Comparison of ENCODE assay signal across 16 cellular contexts in the genomic region with DNA sequence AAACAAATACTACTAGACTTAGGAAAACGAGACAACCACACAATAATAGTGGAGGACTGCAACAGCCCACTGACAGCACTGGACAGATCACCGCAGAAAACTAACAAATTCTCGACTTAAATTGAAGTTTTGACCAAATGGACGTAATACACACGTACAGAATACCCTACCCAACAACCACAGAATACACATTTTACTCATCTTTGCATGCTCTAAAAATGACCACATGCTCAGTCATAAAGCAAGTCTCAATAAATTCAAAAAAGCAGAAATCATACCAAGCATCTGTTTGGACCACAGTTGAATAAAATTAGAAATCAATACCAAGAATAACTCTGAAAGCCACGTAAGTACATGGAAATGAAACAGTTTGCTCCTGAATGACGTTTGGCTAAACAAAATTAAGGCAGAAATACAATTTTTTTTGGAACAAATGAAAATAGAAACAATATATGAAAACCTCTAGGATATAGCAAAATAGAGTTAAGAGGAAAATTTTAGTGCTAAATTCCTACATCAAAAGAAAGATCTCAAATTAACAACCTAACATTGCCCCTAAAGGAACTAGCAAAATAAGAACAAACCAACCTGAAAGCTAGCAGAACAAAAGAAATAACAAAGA. TPM values are rescaled to one million over a fixed set of nuclear protein-coding genes. Genes with fewer than 3 reads are reported as not detected.
DNase-seq lines count a peak whose midpoint lies in the region; ATAC-seq, FAIRE-seq and TF ChIP-seq lines count a peak whose summit lies in the region.
"Had no signal": no experiment of that assay in that cellular context is flagged by ENCODE, and none has a peak within 500 bp of the region (broad histone marks: within the 10 kb centered on the region; RNA-seq: fewer than 3 reads in every experiment).

No MANE protein-coding gene starts in this region.

- intact Hi-C loops in pancreas (cut with DNase I) = no loop called here

- no peak for FAIRE-seq in pancreas (lab: Jason Lieb, UNC)

- POLR2A ChIA-PET in RWPE1 (lab: Yijun Ruan, JAX; ENCODE audit: low non-redundant PET) = no interaction called here

- no peaks in the 10 kb centered on the region for H3K36me3 ChIP-seq in pancreas

- WGBS in pancreas, 2 donors = 86 to 92% methylated on average over 7 of the region's 7 CpGs

- H3K4me1 ChIP-seq in pancreas = peaks cover 0 to 4% (median 0%) of the 10 kb centered on the region in 3 donors

- H3K27ac ChIP-seq in pancreas = no peak overlapping the region
- no peak overlapping the region for H3K27ac ChIP-seq in RWPE1
- H3K27ac ChIP-seq: BLaER1, KMS-11, WERI-Rb-1 had no signal

- H3K27ac Mint-ChIP-seq in endothelial cell (ENCODE audit: unreplicated experiment) = no peak overlapping the region
- H3K27ac Mint-ChIP-seq: brain had no signal

- no peak overlapping the region for H3K4me3 Mint-ChIP-seq in endothelial cell (ENCODE audit: unreplicated experiment)
- H3K4me3 Mint-ChIP-seq: brain had no signal

- CTCF ChIA-PET in RWPE1 (lab: Yijun Ruan, JAX) = no interaction called here

- peaks cover 9% of the 10 kb centered on the region for H3K36me3 Mint-ChIP-seq in endothelial cell (ENCODE audit: low read depth, unreplicated experiment)

- H3K4me3 ChIP-seq in pancreas (no peak overlapping the region), foreskin fibroblast (ENCODE audit: low read depth in 1 of 2, low read length in 2 of 2) (no peak overlapping the region)
- H3K4me3 ChIP-seq: BLaER1 had no signal

- DNase-seq in pancreas (no peak), endothelial cell (ENCODE audit: low spot score) (no peak), foreskin fibroblast (no peak), RWPE1 (ENCODE audit: low spot score) (no peak)
- DNase-seq: hypothalamus, mammary epithelial cell, NCI-H446 treated with DMSO at 0.1 percent for 48 hours, WERI-Rb-1 had no signal

- no peaks in the 10 kb centered on the region for H3K27me3 ChIP-seq in pancreas
- H3K27me3 ChIP-seq: BLaER1 had no signal

- H3K9me3 ChIP-seq in pancreas = no peaks in the 10 kb centered on the region
- H3K9me3 ChIP-seq: BLaER1 had no signal

- no peaks in the 10 kb centered on the region for H3K27me3 Mint-ChIP-seq in endothelial cell (ENCODE audit: unreplicated experiment)
- H3K27me3 Mint-ChIP-seq: brain had no signal

- ATAC-seq in GM18502 (IDR thresholded peaks at IDR 0.05; ENCODE audit: poor library complexity, unreplicated experiment) = peak; percentile 86
- ATAC-seq in GM19397 (IDR thresholded peaks at IDR 0.05; ENCODE audit: unreplicated experiment) = peak; percentile 83
- ATAC-seq in HG02870 (IDR thresholded peaks at IDR 0.05; ENCODE audit: unreplicated experiment) = peak; percentile 92
- ATAC-seq in HG03521 (IDR thresholded peaks at IDR 0.05; ENCODE audit: unreplicated experiment) = peak; percentile 70
- ATAC-seq in pancreas = no peak
- ATAC-seq: HCT116 had no signal

- peaks cover 5% of the 10 kb centered on the region for H3K9me3 Mint-ChIP-seq in endothelial cell (ENCODE audit: unreplicated experiment)

- TF ChIP-seq CTCF in pancreas (IDR thresholded peaks at IDR 0.05) = no peak
- TF ChIP-seq CTCF in endothelial cell (IDR thresholded peaks at IDR 0.05; ENCODE audit: unreplicated experiment) = no peak
- TF ChIP-seq CTCF in foreskin fibroblast (IDR thresholded peaks at IDR 0.05; ENCODE audit: low read depth, low read length) = no peak
- TF ChIP-seq CTCF in RWPE1 (conservative IDR thresholded peaks at IDR 0.05; ENCODE audit: low read depth) = no peak

- H3K4me1 Mint-ChIP-seq in endothelial cell (ENCODE audit: unreplicated experiment) = peaks cover 4% of the 10 kb centered on the region

RNA-seq across cellular contexts. Expression of a gene that starts 30.6 kb away (rescaled TPM):
- total RNA-seq in pancreas = 10 to 100 TPM; 14.4 to 25.5 (median 17.9) TPM
- polyA plus RNA-seq in pancreas = 10 to 100 TPM in 1 of 2 donors, 1 to 10 TPM in 1; 4.0 to 12.8 TPM
- total RNA-seq in endothelial cell (ENCODE audit: unreplicated experiment) = 53.7 TPM

Comparison
In these comparisons a context has a peak if more than half of its experiments do, and no peak if none do; other contexts are left out.
1. ATAC-seq: peak in GM18502 (single experiment), GM19397 (single experiment), HG02870 (single experiment) and HG03521 (single experiment); none in pancreas (0 of 4).